In the genomic region with DNA sequence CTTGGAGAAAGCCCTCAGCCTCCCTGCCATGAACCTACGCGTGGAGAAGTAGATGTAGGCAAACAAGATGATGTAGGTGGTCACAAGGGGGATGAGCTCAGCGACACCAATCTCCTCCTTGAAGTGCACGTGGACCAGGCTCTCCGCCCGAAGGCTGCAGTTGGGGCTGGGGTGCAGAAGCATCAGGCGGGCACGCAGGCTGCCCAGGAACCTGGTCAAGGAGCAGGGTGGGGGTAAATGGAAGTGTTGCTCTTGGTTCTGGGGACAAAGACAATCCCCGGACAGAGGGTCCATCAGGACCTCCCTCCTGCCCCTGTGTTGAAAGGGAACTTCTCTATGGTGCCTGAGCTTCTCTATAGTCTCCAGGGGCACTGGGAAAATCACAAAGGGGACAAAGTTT, we compare ENCODE assay signal across 1 cellular context.
TF ChIP-seq lines count a peak whose summit lies in the region.

No MANE protein-coding gene starts in this region.

TF ChIP-seq in IMR-90, 13 proteins besides CTCF, POLR2A, EP300 and RAD21 (continued from another document):
- no peak for TF ChIP-seq ELK1 (IDR thresholded peaks at IDR 0.05; ENCODE audit: borderline replicate concordance, low read depth, low read length)
- TF ChIP-seq RFX5 (IDR thresholded peaks at IDR 0.05; ENCODE audit: low read depth, low read length): no peak
- no peak for TF ChIP-seq FOS (IDR thresholded peaks at IDR 0.05; ENCODE audit: low read depth, low read length)
- TF ChIP-seq MAZ (IDR thresholded peaks at IDR 0.05; ENCODE audit: borderline replicate concordance, low read depth, low read length): no peak
- TF ChIP-seq, protein P1, sequence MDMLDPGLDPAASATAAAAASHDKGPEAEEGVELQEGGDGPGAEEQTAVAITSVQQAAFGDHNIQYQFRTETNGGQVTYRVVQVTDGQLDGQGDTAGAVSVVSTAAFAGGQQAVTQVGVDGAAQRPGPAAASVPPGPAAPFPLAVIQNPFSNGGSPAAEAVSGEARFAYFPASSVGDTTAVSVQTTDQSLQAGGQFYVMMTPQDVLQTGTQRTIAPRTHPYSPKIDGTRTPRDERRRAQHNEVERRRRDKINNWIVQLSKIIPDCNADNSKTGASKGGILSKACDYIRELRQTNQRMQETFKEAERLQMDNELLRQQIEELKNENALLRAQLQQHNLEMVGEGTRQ (IDR thresholded peaks at IDR 0.05; ENCODE audit: low read depth, low read length): no peak
- no peak for TF ChIP-seq BHLHE40 (IDR thresholded peaks at IDR 0.05; ENCODE audit: low read depth, low read length)
TF ChIP-seq in IMR-90: peak in this region for 0.
